22 cellular contexts compared by ENCODE assay signal in genomic region chr15:88804257-88804656, GRCh38. TPM values are rescaled to one million over a fixed set of nuclear protein-coding genes. Genes with fewer than 3 reads are reported as not detected.
DNase-seq lines count a peak whose midpoint lies in the region; ATAC-seq and TF ChIP-seq lines count a peak whose summit lies in the region.
"Had no signal": no experiment of that assay in that cellular context is flagged by ENCODE, and none has a peak within 500 bp of the region (broad histone marks: within the 10 kb centered on the region; RNA-seq: fewer than 3 reads in every experiment).

No MANE protein-coding gene starts in this region.

- peaks cover 5% of the 10 kb centered on the region for H3K4me1 Mint-ChIP-seq in activated naive CD8-positive, alpha-beta T cell treated with anti-CD3 and anti-CD28 coated beads, Interleukin-2, amount 50 U/mL, for 24 hours
- H3K4me1 Mint-ChIP-seq in activated naive CD8-positive, alpha-beta T cell treated with anti-CD3 and anti-CD28 coated beads for 36 hours = peaks cover 4% of the 10 kb centered on the region

- H3K4me2 ChIP-seq in SK-N-SH = no peak overlapping the region
- H3K4me2 ChIP-seq: PC-9 had no signal

- no peaks in the 10 kb centered on the region for H3K9me3 Mint-ChIP-seq in activated naive CD8-positive, alpha-beta T cell treated with anti-CD3 and anti-CD28 coated beads, Interleukin-2, amount 50 U/mL, for 24 hours
- no peaks in the 10 kb centered on the region for H3K9me3 Mint-ChIP-seq in activated naive CD8-positive, alpha-beta T cell treated with anti-CD3 and anti-CD28 coated beads for 36 hours
- H3K9me3 Mint-ChIP-seq: T-helper 1 cell treated with Interleukin-12 subunit alpha and Interleukin-12 subunit beta and Interleukin-4 antibody, amounts not matched to agents 30 μg/mL and 1 μg/mL, for 36 hours had no signal

- H3K79me2 ChIP-seq in SK-N-SH (ENCODE audit: insufficient read depth) = no peaks in the 10 kb centered on the region

- H3K27ac ChIP-seq in SK-N-SH (ENCODE audit: low read depth in 2 of 2, low read length in 1 of 2) (no peak overlapping the region), iPS-18a (ENCODE audit: low read length) (no peak overlapping the region), tibial artery (peak overlapping the region; percentile 71 to 72)
- H3K27ac ChIP-seq: C4-2B, esophagus muscularis mucosa, gastroesophageal sphincter, HL-60, PC-9, VCaP had no signal

- WGBS in SK-N-SH (ENCODE audit: low lambda C conversion rate) = 27% methylated on average over 10 of the region's 10 CpGs

- no peak overlapping the region for H3K4me3 Mint-ChIP-seq in activated naive CD8-positive, alpha-beta T cell treated with anti-CD3 and anti-CD28 coated beads, Interleukin-2, amount 50 U/mL, for 24 hours
- H3K4me3 Mint-ChIP-seq in activated naive CD8-positive, alpha-beta T cell treated with anti-CD3 and anti-CD28 coated beads for 36 hours = no peak overlapping the region
- H3K4me3 Mint-ChIP-seq: T-helper 1 cell treated with Interleukin-12 subunit alpha and Interleukin-12 subunit beta and Interleukin-4 antibody, amounts not matched to agents 30 μg/mL and 1 μg/mL, for 36 hours had no signal

- no peak overlapping the region for H3K4me3 ChIP-seq in SK-N-SH (ENCODE audit: low read depth in 2 of 2, low read length in 1 of 2)
- peak overlapping the region; percentile 70 for H3K4me3 ChIP-seq in iPS-18a (ENCODE audit: low read length)
- peak overlapping the region; percentile 63 to 68 for H3K4me3 ChIP-seq in tibial artery
- H3K4me3 ChIP-seq: PC-9 had no signal

- H3K36me3 ChIP-seq in SK-N-SH (replicated peaks in 1 of 2; ENCODE audit: control insufficient read depth in 1 of 2, insufficient read depth in 2 of 2, low read length in 1 of 2) = no peaks in the 10 kb centered on the region
- H3K36me3 ChIP-seq in iPS-18a (ENCODE audit: control insufficient read depth, low read depth, low read length) = no peaks in the 10 kb centered on the region
- H3K36me3 ChIP-seq in tibial artery = no peaks in the 10 kb centered on the region
- H3K36me3 ChIP-seq: esophagus muscularis mucosa, gastroesophageal sphincter had no signal

- H3K9ac ChIP-seq in SK-N-SH (no peak overlapping the region), iPS-18a (ENCODE audit: low read length) (no peak overlapping the region)

- peak; percentile 38 for ATAC-seq in activated naive CD8-positive, alpha-beta T cell treated with anti-CD3 and anti-CD28 coated beads, Interleukin-2, amount 50 U/mL, for 24 hours
- ATAC-seq: gastroesophageal sphincter had no signal

- H3F3A ChIP-seq in SK-N-SH (replicated peaks; ENCODE audit: insufficient read depth) = peaks cover 5% of the 10 kb centered on the region

- TF ChIP-seq CTCF in SK-N-SH (IDR thresholded peaks at IDR 0.05) = no peak
- no peak for TF ChIP-seq CTCF in tibial artery (IDR thresholded peaks at IDR 0.05)

- no peaks in the 10 kb centered on the region for H3K9me2 ChIP-seq in SK-N-SH

- no peak for TF ChIP-seq RAD21 in SK-N-SH (IDR thresholded peaks at IDR 0.05; ENCODE audit: low read length)

- no peak overlapping the region for H3K27ac Mint-ChIP-seq in activated naive CD8-positive, alpha-beta T cell treated with anti-CD3 and anti-CD28 coated beads, Interleukin-2, amount 50 U/mL, for 24 hours
- no peak overlapping the region for H3K27ac Mint-ChIP-seq in activated naive CD8-positive, alpha-beta T cell treated with anti-CD3 and anti-CD28 coated beads for 36 hours
- H3K27ac Mint-ChIP-seq: T-helper 1 cell treated with Interleukin-12 subunit alpha and Interleukin-12 subunit beta and Interleukin-4 antibody, amounts not matched to agents 30 μg/mL and 1 μg/mL, for 36 hours had no signal

- H2AFZ ChIP-seq in SK-N-SH (ENCODE audit: low read depth) = no peak overlapping the region
- H2AFZ ChIP-seq: PC-9 had no signal

- no peaks in the 10 kb centered on the region for H3K9me3 ChIP-seq in SK-N-SH
- H3K9me3 ChIP-seq in iPS-18a (ENCODE audit: control insufficient read depth, low read depth, low read length) = no peaks in the 10 kb centered on the region
- no peaks in the 10 kb centered on the region for H3K9me3 ChIP-seq in tibial artery
- H3K9me3 ChIP-seq: esophagus muscularis mucosa had no signal

- POLR2A ChIA-PET in SK-N-SH (lab: Yijun Ruan, JAX) = no interaction called here

- H4K20me1 ChIP-seq in SK-N-SH (ENCODE audit: insufficient read depth) = no peaks in the 10 kb centered on the region

- no peak for DNase-seq in activated naive CD8-positive, alpha-beta T cell treated with anti-CD3 and anti-CD28 coated beads, Interleukin-2, amount 50 U/mL, for 24 hours
- no peak for DNase-seq in activated naive CD8-positive, alpha-beta T cell treated with anti-CD3 and anti-CD28 coated beads for 36 hours
- DNase-seq in SK-N-SH (no peak), tibial artery (no peak), pons (ENCODE audit: low spot score) (no peak), NCI-H1436 (lab: John Stamatoyannopoulos, UW) (no peak), posterior vena cava (ENCODE audit: low spot score) (no peak)
- DNase-seq: activated CD4-positive, alpha-beta T cell treated with anti-CD3 and anti-CD28 coated beads, Interleukin-2, amount 50 U/mL, for 48 hours; amygdala; effector memory CD4-positive, alpha-beta T cell; midbrain; NCI-H187 treated with DMSO at 0.1 percent for 48 hours; NCI-H345; PC-9; stimulated activated CD4-positive, alpha-beta T cell treated with anti-CD3 and anti-CD28 coated beads, Interleukin-12 subunit alpha, Interleukin-12 subunit beta, amount 100 ng/mL, for 4 hours had no signal

- H3K36me3 Mint-ChIP-seq in activated naive CD8-positive, alpha-beta T cell treated with anti-CD3 and anti-CD28 coated beads, Interleukin-2, amount 50 U/mL, for 24 hours (ENCODE audit: low read depth) = no peaks in the 10 kb centered on the region
- no peaks in the 10 kb centered on the region for H3K36me3 Mint-ChIP-seq in activated naive CD8-positive, alpha-beta T cell treated with anti-CD3 and anti-CD28 coated beads for 36 hours

- H3K27me3 Mint-ChIP-seq in activated naive CD8-positive, alpha-beta T cell treated with anti-CD3 and anti-CD28 coated beads, Interleukin-2, amount 50 U/mL, for 24 hours = peaks cover 71% of the 10 kb centered on the region
- peaks cover 78% of the 10 kb centered on the region for H3K27me3 Mint-ChIP-seq in activated naive CD8-positive, alpha-beta T cell treated with anti-CD3 and anti-CD28 coated beads for 36 hours

- peaks cover 34% of the 10 kb centered on the region for H3K27me3 ChIP-seq in SK-N-SH (ENCODE audit: insufficient read depth)
- H3K27me3 ChIP-seq in iPS-18a (ENCODE audit: control insufficient read depth, insufficient read depth, low read length) = peaks cover 68% of the 10 kb centered on the region
- peaks cover 0 to 11% of the 10 kb centered on the region in 2 donors for H3K27me3 ChIP-seq in tibial artery

- CTCF ChIA-PET in SK-N-SH (lab: Yijun Ruan, JAX) = interaction anchor here (1.0 to 1.7 kb wide), 4 partner anchors 26 to 140 kb away, joined by 3 to 5 read pairs (median 4); no protein-coding TSS in a partner anchor

- H3K4me1 ChIP-seq in SK-N-SH (ENCODE audit: control insufficient read depth in 1 of 2, insufficient read depth in 2 of 2, low read depth in 1 of 2, low read length in 1 of 2) (no peaks in the 10 kb centered on the region; a peak in 1 of 4 replicates), iPS-18a (ENCODE audit: control insufficient read depth, low read depth, low read length) (no peaks in the 10 kb centered on the region), tibial artery (peaks cover 0 to 55% (median 13%) of the 10 kb centered on the region in 4 donors)

- no peak for TF ChIP-seq EP300 in SK-N-SH (IDR thresholded peaks at IDR 0.05; ENCODE audit: borderline replicate concordance in 1 of 2, low read depth in 1 of 2, low read length in 1 of 2)

- intact Hi-C loops in tibial artery (cut with DNase I; ENCODE audit: low total_unique reads) = loop anchor here (10.0 kb wide), 1 partner anchor 149 kb away; no protein-coding TSS in a partner anchor
- intact Hi-C loops in posterior vena cava (cut with DNase I) = loop anchor here in 1 of 2 donors (10.0 kb wide), 1 partner anchor 1049 kb away; no protein-coding TSS in a partner anchor

TF ChIP-seq in SK-N-SH, 30 proteins besides CTCF, POLR2A, EP300 and RAD21 (continues in another document):
- TF ChIP-seq RFX5 (IDR thresholded peaks at IDR 0.05; ENCODE audit: low read length) (no peak), MEF2A (IDR thresholded peaks at IDR 0.05; ENCODE audit: borderline replicate concordance, low read depth) (no peak)
- TF ChIP-seq, protein P1, sequence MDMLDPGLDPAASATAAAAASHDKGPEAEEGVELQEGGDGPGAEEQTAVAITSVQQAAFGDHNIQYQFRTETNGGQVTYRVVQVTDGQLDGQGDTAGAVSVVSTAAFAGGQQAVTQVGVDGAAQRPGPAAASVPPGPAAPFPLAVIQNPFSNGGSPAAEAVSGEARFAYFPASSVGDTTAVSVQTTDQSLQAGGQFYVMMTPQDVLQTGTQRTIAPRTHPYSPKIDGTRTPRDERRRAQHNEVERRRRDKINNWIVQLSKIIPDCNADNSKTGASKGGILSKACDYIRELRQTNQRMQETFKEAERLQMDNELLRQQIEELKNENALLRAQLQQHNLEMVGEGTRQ (IDR thresholded peaks at IDR 0.05; ENCODE audit: borderline replicate concordance, low read depth, low read length) = no peak

RNA-seq across cellular contexts. Expression of gene ACAN, which starts 1.0 kb away (rescaled TPM):
- total RNA-seq in activated naive CD8-positive, alpha-beta T cell treated with anti-CD3 and anti-CD28 coated beads for 36 hours = not detected
- polyA plus RNA-seq in SK-N-SH (2012; rRNA removed) = not detected in 2 replicates
- polyA plus RNA-seq in SK-N-SH (2012; cell fraction: cytosol; rRNA removed) = not detected in 2 replicates
- polyA plus RNA-seq in SK-N-SH (2012; cell fraction: nucleus; rRNA removed) = not detected in 2 replicates
- 10 to 100 TPM; 12.1 to 13.5 TPM for total RNA-seq in posterior vena cava
- total RNA-seq: PC-9 had no signal

Comparison
In these comparisons a context has a peak if more than half of its experiments do, and no peak if none do; other contexts are left out.
1. H3K27ac ChIP-seq: peak in tibial artery (2 of 2); none in SK-N-SH (0 of 2) and iPS-18a (single experiment).
2. H3K4me3 ChIP-seq: peak in iPS-18a (single experiment) and tibial artery (2 of 2); none in SK-N-SH (0 of 2).
3. RNA of gene ACAN, which starts 1.0 kb away (total RNA-seq): 12.1 to 13.5 TPM in posterior vena cava; not detected in activated naive CD8-positive, alpha-beta T cell treated with anti-CD3 and anti-CD28 coated beads for 36 hours; every median in the first group is over 10 times any median in the second.